ENCODE assay signal across 15 cellular contexts in the genomic region with DNA sequence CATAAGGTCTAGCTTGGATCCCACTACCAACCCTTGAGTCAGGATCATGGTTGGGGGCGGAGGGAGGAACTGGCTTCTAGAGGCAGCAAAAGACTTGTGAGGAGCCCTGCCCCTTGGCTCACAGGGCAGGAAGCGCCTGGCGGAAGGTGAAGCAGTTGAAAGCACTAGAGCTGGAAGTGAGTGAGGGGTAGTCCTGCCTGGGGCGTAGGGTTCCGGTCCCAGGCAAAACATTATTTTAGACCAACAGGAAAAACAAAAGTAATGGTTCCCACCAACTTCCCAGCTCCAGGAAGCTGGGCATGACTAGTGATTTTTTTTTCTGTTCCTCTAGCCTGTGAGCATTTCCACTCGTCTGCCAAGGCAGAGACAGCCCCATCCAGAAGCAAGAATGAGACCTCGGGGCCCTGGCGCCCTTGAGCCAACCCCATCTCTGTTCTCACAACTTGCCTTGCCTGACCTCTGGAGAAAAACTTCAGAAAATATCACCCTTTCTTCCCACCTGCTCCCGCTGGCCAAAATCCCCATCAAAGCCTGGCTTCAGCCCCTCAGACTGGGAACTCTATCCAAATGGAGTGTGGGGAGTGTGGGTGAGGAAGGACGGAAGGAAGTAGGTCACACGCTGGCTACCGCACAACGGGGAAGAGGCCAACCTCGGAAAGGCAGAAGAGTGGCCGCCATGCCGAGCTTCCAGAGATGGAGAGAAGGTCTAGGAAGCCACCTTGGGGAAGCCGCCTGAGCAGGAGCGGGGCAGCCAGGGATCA. TPM values are rescaled to one million over a fixed set of nuclear protein-coding genes. Genes with fewer than 3 reads are reported as not detected.
DNase-seq lines count a peak whose midpoint lies in the region; ATAC-seq, FAIRE-seq and TF ChIP-seq lines count a peak whose summit lies in the region.
"Had no signal": no experiment of that assay in that cellular context is flagged by ENCODE, and none has a peak within 500 bp of the region (broad histone marks: within the 10 kb centered on the region; RNA-seq: fewer than 3 reads in every experiment).

No MANE protein-coding gene starts in this region.

- CTCF ChIA-PET in A549 (lab: Yijun Ruan, JAX) = interaction anchor here (1.2 to 44.5 kb wide), 7 partner anchors 10 to 147 kb away, joined by 3 to 1052 read pairs (median 27); no protein-coding TSS in a partner anchor

- TF ChIP-seq EP300 in A549 (IDR thresholded peaks at IDR 0.05) (no peak), ovary (IDR thresholded peaks at IDR 0.05) (no peak)

- no peaks in the 10 kb centered on the region for H3K27me3 ChIP-seq in heart right ventricle
- no peaks in the 10 kb centered on the region for H3K27me3 ChIP-seq in ovary

- TF ChIP-seq CTCF in A549 (IDR thresholded peaks at IDR 0.05) (no peak), heart right ventricle (IDR thresholded peaks at IDR 0.05) (no peak), ovary (IDR thresholded peaks at IDR 0.05) (no peak)

- H3K4me3 ChIP-seq in A549 (no peak overlapping the region), heart right ventricle (peak overlapping the region in 8 of 10 donors; percentile 9 to 43 (median 25)), ovary (no peak overlapping the region)

- ATAC-seq in A549 = 0 out of 6 replicates have a peak, but pooled peaks have one; percentile 20 to 21
- peak; percentile 36 to 75 (median 54) for ATAC-seq in heart right ventricle
- peak; percentile 47 for ATAC-seq in sciatic nerve
- no peak for ATAC-seq in GM21529 (IDR thresholded peaks at IDR 0.05; ENCODE audit: unreplicated experiment)
- ATAC-seq: effector memory CD8-positive, alpha-beta T cell; stimulated activated effector memory CD8-positive, alpha-beta T cell treated with anti-CD3 and anti-CD28 coated beads, Interleukin-12 subunit alpha, Interleukin-12 subunit beta, amount 100 ng/mL, for 72 hours had no signal

- peaks cover 0 to 42% (median 0%) of the 10 kb centered on the region in 9 donors for H3K36me3 ChIP-seq in heart right ventricle
- no peaks in the 10 kb centered on the region for H3K36me3 ChIP-seq in ovary

- H3K27ac ChIP-seq in A549 (no peak overlapping the region), heart right ventricle (peak overlapping the region; percentile 83 to 97 (median 89)), ovary (peak overlapping the region in 1 of 2 donors; percentile 43)
- H3K27ac ChIP-seq: HL-60 had no signal

- in situ Hi-C loops in ACHN (cut with HindIII; ENCODE audit: low pct_ligation_motif_present, low pct_unique_long_range_greater_than_20kb, low sequenced_read_pairs) = no loop called here

- POLR2A ChIA-PET in A549 (lab: Yijun Ruan, JAX) = no interaction called here

- no peaks in the 10 kb centered on the region for H3K36me3 Mint-ChIP-seq in activated naive CD4-positive, alpha-beta T cell treated with anti-CD3 and anti-CD28 coated beads, Interleukin-2, amount 50 U/mL, for 24 hours
- H3K36me3 Mint-ChIP-seq: naive B cell; stimulated activated effector memory CD8-positive, alpha-beta T cell treated with anti-CD3 and anti-CD28 coated beads, Interleukin-12 subunit alpha, Interleukin-12 subunit beta, amount 100 ng/mL, for 72 hours had no signal

- no peak for TF ChIP-seq RAD21 in A549 (conservative IDR thresholded peaks at IDR 0.05 in 1 of 2, IDR thresholded peaks at IDR 0.05 in 1 of 2)

- H3K4me1 Mint-ChIP-seq in activated naive CD4-positive, alpha-beta T cell treated with anti-CD3 and anti-CD28 coated beads, Interleukin-2, amount 50 U/mL, for 24 hours = peaks cover 18% of the 10 kb centered on the region
- H3K4me1 Mint-ChIP-seq: naive B cell; stimulated activated effector memory CD8-positive, alpha-beta T cell treated with anti-CD3 and anti-CD28 coated beads, Interleukin-12 subunit alpha, Interleukin-12 subunit beta, amount 100 ng/mL, for 72 hours had no signal

- H3K9me3 ChIP-seq in A549 (no peaks in the 10 kb centered on the region), heart right ventricle (no peaks in the 10 kb centered on the region), ovary (no peaks in the 10 kb centered on the region)

- DNase-seq in A549 (ENCODE audit: low read depth in 1 of 2, low spot score in 1 of 2) (no peak), heart right ventricle (peak in 1 of 2 donors; percentile 54), sciatic nerve (ENCODE audit: low spot score) (no peak), NCI-H82 treated with DMSO at 0.1 percent for 48 hours (lab: John Stamatoyannopoulos, UW; ENCODE audit: unreplicated experiment) (no peak), ovary (no peak), ACHN (no peak)
- DNase-seq: activated CD4-positive, CD25-positive, alpha-beta regulatory T cell; effector memory CD8-positive, alpha-beta T cell; MV-4-11; naive B cell; NCI-H510A treated with DMSO at 0.1 percent for 48 hours had no signal

- WGBS in A549 (ENCODE audit: missing lambda C conversion rate) = 92% methylated on average over 18 of the region's 18 CpGs
- WGBS in heart right ventricle, 2 donors = 43 to 44% methylated on average over 18 of the region's 18 CpGs
- 77 to 83% (median 77%) methylated on average over 18 of the region's 18 CpGs for WGBS in ovary, 3 donors

- H3K4me1 ChIP-seq in A549 = 0 out of 3 replicates have a peak, but pooled peaks cover 3% of the 10 kb centered on the region
- H3K4me1 ChIP-seq in heart right ventricle = peaks cover 15 to 43% (median 29%) of the 10 kb centered on the region in 9 donors
- no peaks in the 10 kb centered on the region for H3K4me1 ChIP-seq in ovary (ENCODE audit: insufficient read depth)

- H3K4me2 ChIP-seq in A549 = no peak overlapping the region

- FAIRE-seq in A549 (lab: Jason Lieb, UNC) = no peak

- peak overlapping the region; percentile 96 for H3K27ac Mint-ChIP-seq in activated naive CD4-positive, alpha-beta T cell treated with anti-CD3 and anti-CD28 coated beads, Interleukin-2, amount 50 U/mL, for 24 hours
- H3K27ac Mint-ChIP-seq: stimulated activated effector memory CD8-positive, alpha-beta T cell treated with anti-CD3 and anti-CD28 coated beads, Interleukin-12 subunit alpha, Interleukin-12 subunit beta, amount 100 ng/mL, for 72 hours had no signal

- intact Hi-C loops in heart right ventricle (cut with DNase I) = loop anchor here in 2 of 10 donors (2.0 kb wide), 2 partner anchors 15 to 19 kb away; no protein-coding TSS in a partner anchor
- intact Hi-C loops in sciatic nerve (cut with DNase I) = no loop called here
- intact Hi-C loops in ovary (cut with DNase I) = no loop called here

- H3K27me3 Mint-ChIP-seq in activated naive CD4-positive, alpha-beta T cell treated with anti-CD3 and anti-CD28 coated beads, Interleukin-2, amount 50 U/mL, for 24 hours = no peaks in the 10 kb centered on the region
- H3K27me3 Mint-ChIP-seq: effector memory CD8-positive, alpha-beta T cell had no signal

- TF ChIP-seq POLR2A in A549 (IDR thresholded peaks at IDR 0.05; ENCODE audit: low read length) (no peak), ovary (IDR thresholded peaks at IDR 0.05) (no peak)

- peak overlapping the region; percentile 47 for H3K4me3 Mint-ChIP-seq in activated naive CD4-positive, alpha-beta T cell treated with anti-CD3 and anti-CD28 coated beads, Interleukin-2, amount 50 U/mL, for 24 hours
- H3K4me3 Mint-ChIP-seq: effector memory CD8-positive, alpha-beta T cell; stimulated activated effector memory CD8-positive, alpha-beta T cell treated with anti-CD3 and anti-CD28 coated beads, Interleukin-12 subunit alpha, Interleukin-12 subunit beta, amount 100 ng/mL, for 72 hours had no signal

- H3K9me3 Mint-ChIP-seq in activated naive CD4-positive, alpha-beta T cell treated with anti-CD3 and anti-CD28 coated beads, Interleukin-2, amount 50 U/mL, for 24 hours = no peaks in the 10 kb centered on the region
- H3K9me3 Mint-ChIP-seq: effector memory CD8-positive, alpha-beta T cell; naive B cell; stimulated activated effector memory CD8-positive, alpha-beta T cell treated with anti-CD3 and anti-CD28 coated beads, Interleukin-12 subunit alpha, Interleukin-12 subunit beta, amount 100 ng/mL, for 72 hours had no signal

TF ChIP-seq in A549, 52 proteins besides CTCF, POLR2A, EP300 and RAD21 (continues in another document):
- TF ChIP-seq FOSB (CRISPR knock-in tag; IDR thresholded peaks at IDR 0.05) = no peak
- TF ChIP-seq, protein P1, sequence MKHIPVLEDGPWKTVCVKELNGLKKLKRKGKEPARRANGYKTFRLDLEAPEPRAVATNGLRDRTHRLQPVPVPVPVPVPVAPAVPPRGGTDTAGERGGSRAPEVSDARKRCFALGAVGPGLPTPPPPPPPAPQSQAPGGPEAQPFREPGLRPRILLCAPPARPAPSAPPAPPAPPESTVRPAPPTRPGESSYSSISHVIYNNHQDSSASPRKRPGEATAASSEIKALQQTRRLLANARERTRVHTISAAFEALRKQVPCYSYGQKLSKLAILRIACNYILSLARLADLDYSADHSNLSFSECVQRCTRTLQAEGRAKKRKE (CRISPR knock-in tag; IDR thresholded peaks at IDR 0.05; ENCODE audit: low read depth) = no peak
- TF ChIP-seq ZNF302 (CRISPR knock-in tag; IDR thresholded peaks at IDR 0.05) = no peak
- TF ChIP-seq, protein P2, sequence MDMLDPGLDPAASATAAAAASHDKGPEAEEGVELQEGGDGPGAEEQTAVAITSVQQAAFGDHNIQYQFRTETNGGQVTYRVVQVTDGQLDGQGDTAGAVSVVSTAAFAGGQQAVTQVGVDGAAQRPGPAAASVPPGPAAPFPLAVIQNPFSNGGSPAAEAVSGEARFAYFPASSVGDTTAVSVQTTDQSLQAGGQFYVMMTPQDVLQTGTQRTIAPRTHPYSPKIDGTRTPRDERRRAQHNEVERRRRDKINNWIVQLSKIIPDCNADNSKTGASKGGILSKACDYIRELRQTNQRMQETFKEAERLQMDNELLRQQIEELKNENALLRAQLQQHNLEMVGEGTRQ (IDR thresholded peaks at IDR 0.05) = no peak
- no peak for TF ChIP-seq HOXA7 (CRISPR knock-in tag; IDR thresholded peaks at IDR 0.05)
- no peak for TF ChIP-seq RCOR1 (IDR thresholded peaks at IDR 0.05; ENCODE audit: low read depth, low read length)
- TF ChIP-seq CEBPB (IDR thresholded peaks at IDR 0.05) = no peak
- TF ChIP-seq RARB (CRISPR knock-in tag; IDR thresholded peaks at IDR 0.05) = no peak
- TF ChIP-seq, protein P3, sequence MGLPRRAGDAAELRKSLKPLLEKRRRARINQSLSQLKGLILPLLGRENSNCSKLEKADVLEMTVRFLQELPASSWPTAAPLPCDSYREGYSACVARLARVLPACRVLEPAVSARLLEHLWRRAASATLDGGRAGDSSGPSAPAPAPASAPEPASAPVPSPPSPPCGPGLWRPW (IDR thresholded peaks at IDR 0.05) = no peak

RNA-seq across cellular contexts. Expression of a gene that starts 57.5 kb away (rescaled TPM):
- polyA plus RNA-seq in A549 (2011; rRNA removed) (3.0 and 3.5 TPM in 2 replicates), A549 (2017; fragmentation: RNase III; extraction: RNeasy Plus Mini Kit Qiagen cat#74134 plus additional on column Dnase treatment) (7.8 to 8.7 TPM (median 8.7 TPM) in 3 replicates), heart right ventricle (100 to 1,000 TPM; 200 to 310 TPM), ovary (1 to 10 TPM; 6.0 to 6.8 TPM)
- 8.8 and 11.4 TPM in 2 replicates for polyA plus RNA-seq in A549 (2012; cell fraction: cytosol; rRNA removed)
- polyA plus RNA-seq in A549 (2012; cell fraction: nucleus; rRNA removed) = 8.7 and 9.5 TPM in 2 replicates
- polyA minus RNA-seq in A549 (2011; rRNA and poly(A)+ RNA removed) = 3.3 and 4.4 TPM in 2 replicates
- total RNA-seq in heart right ventricle (100 to 1,000 TPM; 177 to 296 (median 213) TPM), sciatic nerve (14.2 TPM), ovary (10 to 100 TPM in 5 of 7 donors, 1 to 10 TPM in 2; 1.1 to 23.8 (median 10.8) TPM)

Comparison
In these comparisons a context has a peak if more than half of its experiments do, and no peak if none do; other contexts are left out.
1. H3K27ac ChIP-seq: peak in heart right ventricle (10 of 10); none in A549 (0 of 2).
2. H3K4me3 ChIP-seq: peak in heart right ventricle (8 of 10); none in A549 (single experiment) and ovary (single experiment).
3. RNA of a gene that starts 57.5 kb away (total RNA-seq): 177 to 296 TPM in heart right ventricle; 14.2 TPM in sciatic nerve (single experiment) and 1.1 to 23.8 TPM in ovary; every median in the first group is over 4 times any median in the second.